ENCODE assay signal across 16 cellular contexts in the genomic region with DNA sequence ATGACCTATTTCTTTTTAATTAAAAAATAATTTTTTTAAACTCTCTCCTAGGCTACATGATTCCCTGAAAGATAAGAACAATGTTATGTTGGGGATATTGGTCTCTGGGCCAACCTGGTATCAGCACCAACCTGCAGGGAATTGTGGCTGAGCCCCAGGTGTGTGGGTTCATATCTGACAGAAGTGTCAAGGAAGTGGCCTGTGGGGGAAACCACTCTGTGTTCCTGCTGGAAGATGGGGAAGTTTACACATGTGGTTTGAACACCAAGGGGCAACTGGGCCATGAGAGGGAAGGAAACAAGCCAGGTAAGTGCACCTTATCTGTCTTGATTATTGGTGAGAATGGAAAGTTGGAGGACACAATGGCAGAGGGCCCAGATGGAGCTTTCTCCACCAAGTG. TPM values are rescaled to one million over a fixed set of nuclear protein-coding genes. Genes with fewer than 3 reads are reported as not detected.
DNase-seq lines count a peak whose midpoint lies in the region; ATAC-seq, FAIRE-seq and TF ChIP-seq lines count a peak whose summit lies in the region.
"Had no signal": no experiment of that assay in that cellular context is flagged by ENCODE, and none has a peak within 500 bp of the region (broad histone marks: within the 10 kb centered on the region; RNA-seq: fewer than 3 reads in every experiment).

No MANE protein-coding gene starts in this region.

- peak overlapping the region in 1 of 2 donors; percentile 74 for H3K27ac Mint-ChIP-seq in natural killer cell
- H3K27ac Mint-ChIP-seq in natural killer cell treated with Interleukin-12 subunit alpha and Interleukin-12 subunit beta and Interleukin-15 and Interleukin-18, amount 100 ng/mL, for 72 hours: peak overlapping the region in 1 of 2 donors; percentile 13
- no peak overlapping the region for H3K27ac Mint-ChIP-seq in activated T-helper 2 cell treated with anti-CD3 and anti-CD28 coated beads, Interferon-gamma antibody, Interleukin-2, Interleukin-4, amounts not matched to agents 10 μg/mL and 5 μg/mL and 100 μg/mL, durations not matched to agents 14 hours and 24 hours and 36 hours

- no peak for FAIRE-seq in urothelium cell line (lab: Jason Lieb, UNC)
- FAIRE-seq: D721Med had no signal

- H3K36me3 Mint-ChIP-seq in natural killer cell: peaks cover 28% of the 10 kb centered on the region
- peaks cover 30% of the 10 kb centered on the region for H3K36me3 Mint-ChIP-seq in natural killer cell treated with Interleukin-12 subunit alpha and Interleukin-12 subunit beta and Interleukin-15 and Interleukin-18, amount 100 ng/mL, for 72 hours
- peaks cover 64% of the 10 kb centered on the region for H3K36me3 Mint-ChIP-seq in activated T-helper 2 cell treated with anti-CD3 and anti-CD28 coated beads, Interferon-gamma antibody, Interleukin-2, Interleukin-4, amounts not matched to agents 10 μg/mL and 5 μg/mL and 100 μg/mL, durations not matched to agents 14 hours and 24 hours and 36 hours (ENCODE audit: low read depth)

- ATAC-seq in natural killer cell (peak in 1 of 3 donors; percentile 28), omental fat pad (ENCODE audit: low FRiP score) (no peak), GM18498 (IDR thresholded peaks at IDR 0.05; ENCODE audit: unreplicated experiment) (no peak)
- no peak for ATAC-seq in natural killer cell treated with Interleukin-12 subunit alpha and Interleukin-12 subunit beta and Interleukin-15 and Interleukin-18, amount 100 ng/mL, for 72 hours
- ATAC-seq: lower lobe of right lung had no signal

- peak overlapping the region; percentile 29 for H3K4me3 Mint-ChIP-seq in natural killer cell
- no peak overlapping the region for H3K4me3 Mint-ChIP-seq in natural killer cell treated with Interleukin-12 subunit alpha and Interleukin-12 subunit beta and Interleukin-15 and Interleukin-18, amount 100 ng/mL, for 72 hours
- H3K4me3 Mint-ChIP-seq in activated T-helper 2 cell treated with anti-CD3 and anti-CD28 coated beads, Interferon-gamma antibody, Interleukin-2, Interleukin-4, amounts not matched to agents 10 μg/mL and 5 μg/mL and 100 μg/mL, durations not matched to agents 14 hours and 24 hours and 36 hours (ENCODE audit: low read depth): no peak overlapping the region

- H3K27me3 Mint-ChIP-seq in natural killer cell (ENCODE audit: low read depth in 2 of 2): no peaks in the 10 kb centered on the region
- H3K27me3 Mint-ChIP-seq in natural killer cell treated with Interleukin-12 subunit alpha and Interleukin-12 subunit beta and Interleukin-15 and Interleukin-18, amount 100 ng/mL, for 72 hours: no peaks in the 10 kb centered on the region
- H3K27me3 Mint-ChIP-seq in activated T-helper 2 cell treated with anti-CD3 and anti-CD28 coated beads, Interferon-gamma antibody, Interleukin-2, Interleukin-4, amounts not matched to agents 10 μg/mL and 5 μg/mL and 100 μg/mL, durations not matched to agents 14 hours and 24 hours and 36 hours (ENCODE audit: low read depth): no peaks in the 10 kb centered on the region

- no peak for TF ChIP-seq CTCF in natural killer cell (IDR thresholded peaks at IDR 0.05)
- TF ChIP-seq CTCF in omental fat pad (IDR thresholded peaks at IDR 0.05): no peak

- DNase-seq in natural killer cell (no peak), KG1 (lab: John Stamatoyannopoulos, UW) (peak; percentile 6), omental fat pad (ENCODE audit: low spot score) (no peak), urothelium cell line (ENCODE audit: low spot score) (no peak)
- DNase-seq in natural killer cell treated with Interleukin-12 subunit alpha and Interleukin-12 subunit beta and Interleukin-15 and Interleukin-18, amount 100 ng/mL, for 72 hours (ENCODE audit: low spot score): no peak
- peak; percentile 9 for DNase-seq in effector CD4-positive, alpha-beta T cell
- DNase-seq in activated T-helper 2 cell treated with anti-CD3 and anti-CD28 coated beads, Interferon-gamma antibody, Interleukin-2, Interleukin-4, amounts not matched to agents 10 μg/mL and 5 μg/mL and 100 μg/mL, durations not matched to agents 14 hours and 24 hours and 36 hours (ENCODE audit: low spot score): no peak
- DNase-seq: activated CD4-positive, alpha-beta T cell treated with anti-CD3 and anti-CD28 coated beads for 1 hour; activated T-cell treated with anti-CD3 and anti-CD28 coated beads, Interleukin-2, amount 50 U/mL, for 1 hour; amygdala; lower lobe of right lung; MM.1S; NCI-H187 treated with DMSO at 0.1 percent for 48 hours; SHP77 had no signal

- intact Hi-C loops in natural killer cell (cut with micrococcal nuclease): no loop called here
- intact Hi-C loops in activated T-helper 2 cell treated with anti-CD3 and anti-CD28 coated beads, Interferon-gamma antibody, Interleukin-2, Interleukin-4, amounts not matched to agents 10 μg/mL and 5 μg/mL and 100 μg/mL, durations not matched to agents 14 hours and 24 hours and 36 hours (cut with micrococcal nuclease): no loop called here

- no peaks in the 10 kb centered on the region for H3K9me3 Mint-ChIP-seq in natural killer cell
- peaks cover 5% of the 10 kb centered on the region for H3K9me3 Mint-ChIP-seq in natural killer cell treated with Interleukin-12 subunit alpha and Interleukin-12 subunit beta and Interleukin-15 and Interleukin-18, amount 100 ng/mL, for 72 hours
- H3K9me3 Mint-ChIP-seq in activated T-helper 2 cell treated with anti-CD3 and anti-CD28 coated beads, Interferon-gamma antibody, Interleukin-2, Interleukin-4, amounts not matched to agents 10 μg/mL and 5 μg/mL and 100 μg/mL, durations not matched to agents 14 hours and 24 hours and 36 hours: peaks cover 13% of the 10 kb centered on the region

- peaks cover 46 to 57% of the 10 kb centered on the region in 2 donors for H3K4me1 Mint-ChIP-seq in natural killer cell
- H3K4me1 Mint-ChIP-seq in natural killer cell treated with Interleukin-12 subunit alpha and Interleukin-12 subunit beta and Interleukin-15 and Interleukin-18, amount 100 ng/mL, for 72 hours (ENCODE audit: low read depth in 2 of 2): peaks cover 39 to 41% of the 10 kb centered on the region in 2 donors
- H3K4me1 Mint-ChIP-seq in activated T-helper 2 cell treated with anti-CD3 and anti-CD28 coated beads, Interferon-gamma antibody, Interleukin-2, Interleukin-4, amounts not matched to agents 10 μg/mL and 5 μg/mL and 100 μg/mL, durations not matched to agents 14 hours and 24 hours and 36 hours (ENCODE audit: low read depth): peaks cover 32% of the 10 kb centered on the region

RNA-seq across cellular contexts. Expression of a gene that starts 13.5 kb away (rescaled TPM):
- total RNA-seq in natural killer cell (10 to 100 TPM; 59.1 to 85.0 (median 61.9) TPM), omental fat pad (10 to 100 TPM; 21.3 to 48.7 (median 33.6) TPM)
- total RNA-seq in natural killer cell treated with Interleukin-12 subunit alpha and Interleukin-12 subunit beta and Interleukin-15 and Interleukin-18, amount 100 ng/mL, for 72 hours: 10 to 100 TPM; 27.9 to 49.6 TPM
- 18.9 and 22.1 TPM in 2 replicates for total RNA-seq in activated T-helper 2 cell treated with anti-CD3 and anti-CD28 coated beads, Interferon-gamma antibody, Interleukin-2, Interleukin-4, amounts not matched to agents 10 μg/mL and 5 μg/mL and 100 μg/mL, durations not matched to agents 14 hours and 24 hours and 36 hours

Comparison
In these comparisons a context has a peak if more than half of its experiments do, and no peak if none do; other contexts are left out.
1. DNase-seq: peak in KG1 (single experiment) and effector CD4-positive, alpha-beta T cell (single experiment); none in natural killer cell (single experiment), natural killer cell treated with Interleukin-12 subunit alpha and Interleukin-12 subunit beta and Interleukin-15 and Interleukin-18, amount 100 ng/mL, for 72 hours (single experiment), activated T-helper 2 cell treated with anti-CD3 and anti-CD28 coated beads, Interferon-gamma antibody, Interleukin-2, Interleukin-4, amounts not matched to agents 10 μg/mL and 5 μg/mL and 100 μg/mL, durations not matched to agents 14 hours and 24 hours and 36 hours (single experiment), omental fat pad (single experiment) and urothelium cell line (single experiment).